ENCODE assay signal across 3 cellular contexts in the genomic region with DNA sequence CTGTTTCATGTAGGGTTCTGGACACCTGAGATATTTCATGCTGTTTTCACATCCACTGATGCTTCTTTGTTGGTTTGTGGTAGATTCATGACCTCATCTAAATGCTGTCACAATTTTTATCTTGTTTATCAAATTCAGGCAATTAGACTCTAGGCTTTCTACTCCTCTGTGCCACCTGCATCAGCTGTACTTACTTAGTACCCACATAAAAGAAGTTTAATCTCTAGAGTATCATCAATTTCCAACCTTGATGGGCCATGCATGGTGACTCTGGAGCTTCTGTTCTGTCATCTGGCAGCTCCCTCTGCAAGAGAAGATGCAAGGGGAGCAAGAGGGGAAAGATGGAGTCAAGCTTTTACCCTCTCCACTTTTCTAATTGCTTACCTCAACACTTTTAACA.
"Had no signal": no experiment of that assay in that cellular context is flagged by ENCODE, and none has a peak within 500 bp of the region (broad histone marks: within the 10 kb centered on the region; RNA-seq: fewer than 3 reads in every experiment).

No MANE protein-coding gene starts in this region.

- ATAC-seq: GM12878 had no signal

- H3K4me3 ChIP-seq: GM12878 had no signal

- DNase-seq: GDM1, GF-D8 had no signal
